Comparison of ENCODE assay signal across 37 cellular contexts in the genomic region with DNA sequence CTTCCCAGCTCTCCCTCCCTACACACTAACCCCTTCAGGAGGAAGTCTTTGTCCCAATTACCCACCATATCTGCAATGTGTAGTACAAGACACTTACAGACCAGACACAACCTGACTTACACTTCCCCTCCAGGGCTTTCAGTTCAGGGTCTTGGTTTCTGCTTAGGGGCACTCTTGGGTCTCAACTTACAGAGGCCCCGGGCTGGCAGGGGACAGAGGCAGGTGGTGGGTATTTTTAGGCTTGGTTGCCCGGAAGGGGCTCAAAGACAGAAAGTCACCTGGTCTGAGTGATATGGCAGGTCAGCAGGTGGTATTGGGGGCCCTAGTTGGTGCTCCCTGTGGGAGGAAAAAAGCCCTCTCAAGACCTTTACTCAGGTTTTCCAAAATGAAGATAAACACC. TPM values are rescaled to one million over a fixed set of nuclear protein-coding genes. Genes with fewer than 3 reads are reported as not detected.
DNase-seq lines count a peak whose midpoint lies in the region; ATAC-seq and TF ChIP-seq lines count a peak whose summit lies in the region.
"Had no signal": no experiment of that assay in that cellular context is flagged by ENCODE, and none has a peak within 500 bp of the region (broad histone marks: within the 10 kb centered on the region; RNA-seq: fewer than 3 reads in every experiment).

No MANE protein-coding gene starts in this region.

- H3K4me3 ChIP-seq in MM.1S (ENCODE audit: low read length) (peak overlapping the region; percentile 15; the same call in 1 of the 2 replicates), hepatocyte (no peak overlapping the region), transverse colon (no peak overlapping the region)
- H3K4me3 ChIP-seq: esophagus muscularis mucosa, heart left ventricle, lung, mucosa of descending colon, pancreas, Peyer's patch, skin epidermis, upper lobe of right lung had no signal

- H2AFZ ChIP-seq in MM.1S (ENCODE audit: low read length) (no peak overlapping the region; the same call in 1 of the 2 replicates), hepatocyte (no peak overlapping the region)

- in situ Hi-C loops in transverse colon (cut with MboI; ENCODE audit: low pct_ligation_motif_present in 1 of 4, low pct_unique_long_range_greater_than_20kb in 1 of 4, low sequenced_read_pairs in 3 of 4), result no loop called here

- intact Hi-C loops in transverse colon (cut with DNase I; ENCODE audit: low total_unique reads), result loop anchor here (10.0 kb wide), 1 partner anchor 71 kb away; a partner anchor contains a TSS

- H3K36me3 Mint-ChIP-seq in activated T-cell treated with anti-CD3 and anti-CD28 coated beads, Interleukin-2, amount 50 U/mL, for 72 hours (ENCODE audit: insufficient read depth in 2 of 2), result peaks cover 0 to 2% of the 10 kb centered on the region in 2 donors
- H3K36me3 Mint-ChIP-seq: activated naive CD4-positive, alpha-beta T cell treated with anti-CD3 and anti-CD28 coated beads, Interleukin-2, amount 50 U/mL, for 72 hours; CD4-positive, CD25-positive, alpha-beta regulatory T cell; natural killer cell treated with Interleukin-12 subunit alpha and Interleukin-12 subunit beta and Interleukin-15 and Interleukin-18, amount 100 ng/mL, for 72 hours; stimulated activated memory B cell treated with anti-CD40 and anti-IgM and Interleukin-4, amounts not matched to agents 10 μg/mL and 1 μg/mL and 100 μg/mL, for 72 hours had no signal

- H3K4me3 Mint-ChIP-seq in activated T-cell treated with anti-CD3 and anti-CD28 coated beads, Interleukin-2, amount 50 U/mL, for 72 hours, result no peak overlapping the region
- H3K4me3 Mint-ChIP-seq: activated CD4-positive, alpha-beta T cell treated with anti-CD3 and anti-CD28 coated beads for 36 hours; activated CD8-positive, alpha-beta T cell treated with anti-CD3 and anti-CD28 coated beads, Interleukin-2, amount 10 ng/mL, durations not matched to agents 7 days and 5 days; natural killer cell treated with Interleukin-12 subunit alpha and Interleukin-12 subunit beta and Interleukin-15 and Interleukin-18, amount 100 ng/mL, for 72 hours; stimulated activated memory B cell treated with anti-CD40 and anti-IgM and Interleukin-4, amounts not matched to agents 10 μg/mL and 1 μg/mL and 100 μg/mL, for 72 hours had no signal

- H3K27ac Mint-ChIP-seq in activated T-cell treated with anti-CD3 and anti-CD28 coated beads, Interleukin-2, amount 50 U/mL, for 72 hours, result no peak overlapping the region
- H3K27ac Mint-ChIP-seq: activated CD4-positive, alpha-beta T cell treated with anti-CD3 and anti-CD28 coated beads for 36 hours; activated CD8-positive, alpha-beta T cell treated with anti-CD3 and anti-CD28 coated beads, Interleukin-2, amount 10 ng/mL, durations not matched to agents 7 days and 5 days; activated naive CD4-positive, alpha-beta T cell treated with anti-CD3 and anti-CD28 coated beads, Interleukin-2, amount 50 U/mL, for 72 hours; CD4-positive, CD25-positive, alpha-beta regulatory T cell; natural killer cell treated with Interleukin-12 subunit alpha and Interleukin-12 subunit beta and Interleukin-15 and Interleukin-18, amount 100 ng/mL, for 72 hours; stimulated activated memory B cell treated with anti-CD40 and anti-IgM and Interleukin-4, amounts not matched to agents 10 μg/mL and 1 μg/mL and 100 μg/mL, for 72 hours had no signal

- ATAC-seq in HG02870 (IDR thresholded peaks at IDR 0.05; ENCODE audit: unreplicated experiment), result no peak
- ATAC-seq in activated T-cell treated with anti-CD3 and anti-CD28 coated beads, Interleukin-2, amount 50 U/mL, for 72 hours (replicated peaks in 1 of 2), result no peak
- ATAC-seq in GM21515 (IDR thresholded peaks at IDR 0.05; ENCODE audit: unreplicated experiment), result no peak
- ATAC-seq: activated CD4-positive, alpha-beta T cell treated with anti-CD3 and anti-CD28 coated beads for 36 hours; activated CD8-positive, alpha-beta T cell treated with anti-CD3 and anti-CD28 coated beads, Interleukin-2, amount 10 ng/mL, durations not matched to agents 7 days and 5 days; activated naive CD4-positive, alpha-beta T cell treated with anti-CD3 and anti-CD28 coated beads, Interleukin-2, amount 50 U/mL, for 72 hours; heart left ventricle; mucosa of descending colon; natural killer cell treated with Interleukin-12 subunit alpha and Interleukin-12 subunit beta and Interleukin-15 and Interleukin-18, amount 100 ng/mL, for 72 hours; pancreas; stimulated activated memory B cell treated with anti-CD40 and anti-IgM and Interleukin-4, amounts not matched to agents 10 μg/mL and 1 μg/mL and 100 μg/mL, for 72 hours; upper lobe of right lung had no signal

- H3K36me3 ChIP-seq in MM.1S (replicated peaks; ENCODE audit: insufficient read depth, low read length) (no peaks in the 10 kb centered on the region), hepatocyte (replicated peaks; ENCODE audit: insufficient read depth, low read depth) (no peaks in the 10 kb centered on the region), transverse colon (no peaks in the 10 kb centered on the region)
- H3K36me3 ChIP-seq: brain microvascular endothelial cell, esophagus muscularis mucosa, heart left ventricle, pancreas, Peyer's patch, upper lobe of right lung had no signal

- H3K79me2 ChIP-seq in MM.1S (ENCODE audit: low read length), result peaks cover 19% of the 10 kb centered on the region
- peaks cover 23% of the 10 kb centered on the region for H3K79me2 ChIP-seq in hepatocyte

- peak; percentile 8 for DNase-seq in NOMO-1 treated with DMSO at 0.1 percent for 48 hours (lab: John Stamatoyannopoulos, UW; ENCODE audit: unreplicated experiment)
- DNase-seq in NOMO-1 treated with dmso at 0.1 percent for 144 hours (lab: John Stamatoyannopoulos, UW; ENCODE audit: unreplicated experiment), result no peak
- DNase-seq in MM.1S, result peak; percentile 66
- no peak for DNase-seq in hepatocyte (ENCODE audit: low spot score)
- DNase-seq in transverse colon, result peak; percentile 49
- DNase-seq in activated T-cell treated with anti-CD3 and anti-CD28 coated beads, Interleukin-2, amount 50 U/mL, for 72 hours, result no peak
- DNase-seq: 8988T; activated CD4-positive, alpha-beta T cell treated with anti-CD3 and anti-CD28 coated beads for 36 hours; activated CD8-positive, alpha-beta T cell treated with anti-CD3 and anti-CD28 coated beads, Interleukin-2, amount 10 ng/mL, durations not matched to agents 7 days and 5 days; amygdala; brain microvascular endothelial cell; CD4-positive, CD25-positive, alpha-beta regulatory T cell; cerebellar nuclear complex; foreskin fibroblast; HCEC 1CT; heart left ventricle; mucosa of descending colon; NCI-H1417; NCI-H2029 treated with DMSO at 0.1 percent for 48 hours; NCI-H524 treated with DMSO at 0.1 percent for 48 hours; pancreas; Peyer's patch; retina; SHP77 treated with DMSO at 0.1 percent for 48 hours; SW 1271; T1000; upper lobe of right lung had no signal

- no peak for TF ChIP-seq EP300 in transverse colon (IDR thresholded peaks at IDR 0.05; ENCODE audit: low read depth)

- H4K20me1 ChIP-seq in MM.1S (ENCODE audit: insufficient read depth, low read length) (peaks cover under 1% of the 10 kb centered on the region; the same call in 1 of the 2 replicates), hepatocyte (ENCODE audit: insufficient read depth, poor library complexity, severe bottlenecking) (peaks cover 8% of the 10 kb centered on the region)

- peaks cover 18% of the 10 kb centered on the region for H3K4me1 Mint-ChIP-seq in activated T-cell treated with anti-CD3 and anti-CD28 coated beads, Interleukin-2, amount 50 U/mL, for 72 hours (ENCODE audit: low read depth)

- peaks cover 31% of the 10 kb centered on the region for H3F3A ChIP-seq in MM.1S (ENCODE audit: insufficient read depth, low read length)

- no peaks in the 10 kb centered on the region for H3K9me3 Mint-ChIP-seq in activated T-cell treated with anti-CD3 and anti-CD28 coated beads, Interleukin-2, amount 50 U/mL, for 72 hours
- H3K9me3 Mint-ChIP-seq: activated naive CD4-positive, alpha-beta T cell treated with anti-CD3 and anti-CD28 coated beads, Interleukin-2, amount 50 U/mL, for 72 hours; CD4-positive, CD25-positive, alpha-beta regulatory T cell; IgD-negative memory B cell; natural killer cell treated with Interleukin-12 subunit alpha and Interleukin-12 subunit beta and Interleukin-15 and Interleukin-18, amount 100 ng/mL, for 72 hours; stimulated activated memory B cell treated with anti-CD40 and anti-IgM and Interleukin-4, amounts not matched to agents 10 μg/mL and 1 μg/mL and 100 μg/mL, for 72 hours had no signal

- TF ChIP-seq CTCF in MM.1S (IDR thresholded peaks at IDR 0.05; ENCODE audit: low read length) (no peak), hepatocyte (IDR thresholded peaks at IDR 0.05; ENCODE audit: poor library complexity) (no peak), transverse colon (IDR thresholded peaks at IDR 0.05) (no peak)

- H3K27me3 ChIP-seq in MM.1S (replicated peaks; ENCODE audit: insufficient read depth, low read length) (no peaks in the 10 kb centered on the region), hepatocyte (no peaks in the 10 kb centered on the region), transverse colon (no peaks in the 10 kb centered on the region)
- H3K27me3 ChIP-seq: brain microvascular endothelial cell, esophagus muscularis mucosa, heart left ventricle, pancreas, Peyer's patch, upper lobe of right lung had no signal

- H3K9me2 ChIP-seq in MM.1S (replicated peaks; ENCODE audit: insufficient read depth, low read length) (no peaks in the 10 kb centered on the region), hepatocyte (replicated peaks; ENCODE audit: insufficient read depth) (no peaks in the 10 kb centered on the region)

- H3K27ac ChIP-seq in MM.1S (ENCODE audit: low read length) (peak overlapping the region; percentile 84), hepatocyte (peak overlapping the region; percentile 22), transverse colon (peak overlapping the region in 1 of 4 donors; percentile 20)
- H3K27ac ChIP-seq: brain microvascular endothelial cell, esophagus muscularis mucosa, heart left ventricle, pancreas, Peyer's patch, upper lobe of right lung, VCaP had no signal

- H3K9me3 ChIP-seq in MM.1S (replicated peaks; ENCODE audit: insufficient read depth, low read length) (no peaks in the 10 kb centered on the region), hepatocyte (ENCODE audit: low read depth) (no peaks in the 10 kb centered on the region), transverse colon (no peaks in the 10 kb centered on the region)
- H3K9me3 ChIP-seq: esophagus muscularis mucosa, heart left ventricle, mucosa of descending colon, pancreas, Peyer's patch, upper lobe of right lung had no signal

- H3K4me1 ChIP-seq in MM.1S (ENCODE audit: low read length) (peaks cover 34% of the 10 kb centered on the region), hepatocyte (ENCODE audit: insufficient read depth) (peaks cover 20% of the 10 kb centered on the region), transverse colon (peaks cover 9 to 19% (median 15%) of the 10 kb centered on the region in 4 donors)

- peak overlapping the region; percentile 71 for H3K4me2 ChIP-seq in MM.1S (ENCODE audit: low read depth, low read length)
- no peak overlapping the region for H3K4me2 ChIP-seq in hepatocyte

- peaks cover 6% of the 10 kb centered on the region for H3K27me3 Mint-ChIP-seq in activated T-cell treated with anti-CD3 and anti-CD28 coated beads, Interleukin-2, amount 50 U/mL, for 72 hours (ENCODE audit: low read depth)
- H3K27me3 Mint-ChIP-seq: activated CD4-positive, alpha-beta T cell treated with anti-CD3 and anti-CD28 coated beads for 36 hours; stimulated activated memory B cell treated with anti-CD40 and anti-IgM and Interleukin-4, amounts not matched to agents 10 μg/mL and 1 μg/mL and 100 μg/mL, for 72 hours had no signal

- H3K9ac ChIP-seq in MM.1S (ENCODE audit: low read length), result peak overlapping the region; percentile 42; the same call in 1 of the 2 replicates

- no peak for TF ChIP-seq POLR2A in transverse colon (IDR thresholded peaks at IDR 0.05)

- 83% methylated on average over 2 of the region's 2 CpGs for WGBS in hepatocyte (ENCODE audit: low lambda C conversion rate, missing lambda C conversion rate)
- WGBS in transverse colon (ENCODE audit: low coverage in 1 of 2), 2 donors, result 60 to 76% methylated on average over 1 to 2 of the region's 2 CpGs

RNA-seq across cellular contexts. Expression of a gene that starts 3.4 kb away (rescaled TPM):
- 32.1 and 58.2 TPM in 2 replicates for total RNA-seq in hepatocyte
- polyA plus RNA-seq in hepatocyte, result 90.0 and 102 TPM in 2 replicates
- total RNA-seq in transverse colon, result 10 to 100 TPM; 18.7 to 88.4 (median 41.1) TPM
- 10 to 100 TPM; 22.9 to 27.5 TPM for total RNA-seq in activated T-cell treated with anti-CD3 and anti-CD28 coated beads, Interleukin-2, amount 50 U/mL, for 72 hours

RNA-seq across cellular contexts. Expression of a gene that starts 41.1 kb away (rescaled TPM):
- total RNA-seq in hepatocyte, result 85.8 and 89.5 TPM in 2 replicates
- 123 and 152 TPM in 2 replicates for polyA plus RNA-seq in hepatocyte
- 100 to 1,000 TPM in 2 of 4 donors, 10 to 100 TPM in 2; 47.9 to 179 (median 106) TPM for total RNA-seq in transverse colon
- total RNA-seq in activated T-cell treated with anti-CD3 and anti-CD28 coated beads, Interleukin-2, amount 50 U/mL, for 72 hours, result 100 to 1,000 TPM; 106 to 107 TPM

Comparison
In these comparisons a context has a peak if more than half of its experiments do, and no peak if none do; other contexts are left out.
1. DNase-seq: peak in NOMO-1 treated with DMSO at 0.1 percent for 48 hours (single experiment), MM.1S (single experiment) and transverse colon (single experiment); none in NOMO-1 treated with dmso at 0.1 percent for 144 hours (single experiment), hepatocyte (single experiment) and activated T-cell treated with anti-CD3 and anti-CD28 coated beads, Interleukin-2, amount 50 U/mL, for 72 hours (0 of 2).